14 cellular contexts compared by ENCODE assay signal in genomic region chr1:60703155-60703554, GRCh38.
DNase-seq lines count a peak whose midpoint lies in the region; ATAC-seq and TF ChIP-seq lines count a peak whose summit lies in the region.
"Had no signal": no experiment of that assay in that cellular context is flagged by ENCODE, and none has a peak within 500 bp of the region (broad histone marks: within the 10 kb centered on the region; RNA-seq: fewer than 3 reads in every experiment).

No MANE protein-coding gene starts in this region.

- no peaks in the 10 kb centered on the region for H3K9me3 ChIP-seq in mucosa of descending colon
- H3K9me3 ChIP-seq: A549, Caco-2 had no signal

- DNase-seq in foreskin melanocyte (peak; percentile 37), mucosa of descending colon (no peak), renal cortical epithelial cell (ENCODE audit: low read depth) (peak; percentile 53), NCI-H187 (lab: John Stamatoyannopoulos, UW) (no peak), GM13977 (ENCODE audit: low spot score) (no peak)
- DNase-seq: AML-193; Caco-2; Calu3; CD4-positive, alpha-beta T cell; CD8-positive, alpha-beta T cell; DMS79 treated with DMSO at 0.1 percent for 48 hours; GF-D8 had no signal

- no peak for TF ChIP-seq CTCF in mucosa of descending colon (IDR thresholded peaks at IDR 0.05)
- no peak for TF ChIP-seq CTCF in GM13977 (IDR thresholded peaks at IDR 0.05; ENCODE audit: extremely low read depth, insufficient read depth, missing control alignments)

- H3K36me3 ChIP-seq in mucosa of descending colon (ENCODE audit: low read depth) = no peaks in the 10 kb centered on the region
- H3K36me3 ChIP-seq: BLaER1 treated with 17β-estradiol and CSF1 and Interleukin-3, amounts not matched to agents 10 nM and 100 nM had no signal

- H3K4me1 ChIP-seq in mucosa of descending colon (ENCODE audit: low read depth) = no peaks in the 10 kb centered on the region
- H3K4me1 ChIP-seq: A549, Caco-2 had no signal

- intact Hi-C loops in mucosa of descending colon (cut with DNase I, micrococcal nuclease) = no loop called here

- peak; percentile 48 for ATAC-seq in mucosa of descending colon
- ATAC-seq: A549; CD8-positive, alpha-beta T cell had no signal

- in situ Hi-C loops in GM13977 (cut with MboI; ENCODE audit: low pct_unique_long_range_greater_than_20kb, low sequenced_read_pairs, unreplicated experiment) = no loop called here

- no peak overlapping the region for H3K4me3 ChIP-seq in mucosa of descending colon
- H3K4me3 ChIP-seq: A549; BLaER1 treated with 17β-estradiol and CSF1 and Interleukin-3, amounts not matched to agents 10 nM and 100 nM had no signal

Comparison
In these comparisons a context has a peak if more than half of its experiments do, and no peak if none do; other contexts are left out.
1. DNase-seq: peak in foreskin melanocyte (single experiment) and renal cortical epithelial cell (single experiment); none in mucosa of descending colon (0 of 3), NCI-H187 (0 of 2) and GM13977 (single experiment).